ENCODE assay signal across 1 cellular context in genomic region chr1:227915564-227916553, GRCh38.
TF ChIP-seq lines count a peak whose summit lies in the region.

No MANE protein-coding gene starts in this region.

TF ChIP-seq in HCT116, 20 proteins besides CTCF, POLR2A, EP300 and RAD21 (continued from another document):
- no peak for TF ChIP-seq REST (IDR thresholded peaks at IDR 0.05; ENCODE audit: low read depth)
- TF ChIP-seq FOSL1 (IDR thresholded peaks at IDR 0.05; ENCODE audit: low read depth), result no peak
- no peak for TF ChIP-seq EGR1 (IDR thresholded peaks at IDR 0.05; ENCODE audit: low read depth)
- TF ChIP-seq CBX3 (IDR thresholded peaks at IDR 0.05; ENCODE audit: low read depth), result no peak
